In genomic region chr18:59084286-59084779, GRCh38 we compare ENCODE assay signal across 8 cellular contexts. TPM values are rescaled to one million over a fixed set of nuclear protein-coding genes. Genes with fewer than 3 reads are reported as not detected.
DNase-seq lines count a peak whose midpoint lies in the region; ATAC-seq and FAIRE-seq lines count a peak whose summit lies in the region.

No MANE protein-coding gene starts in this region.

- ATAC-seq in HG03521 (IDR thresholded peaks at IDR 0.05; ENCODE audit: unreplicated experiment) (peak; percentile 51), HG03108 (IDR thresholded peaks at IDR 0.05; ENCODE audit: unreplicated experiment) (no peak)

- peak; percentile 69 for DNase-seq in NCI-H526 treated with DMSO at 0.1 percent for 48 hours (lab: John Stamatoyannopoulos, UW)
- DNase-seq in activated CD4-positive, alpha-beta T cell treated with anti-CD3 and anti-CD28 coated beads, Interleukin-2, amount 50 U/mL, for 48 hours = peak; percentile 72 to 80
- peak; percentile 34 for DNase-seq in effector CD8-positive, alpha-beta T cell (lab: John Stamatoyannopoulos, UW)
- DNase-seq in lung microvascular endothelial cell (ENCODE audit: low read depth in 2 of 2) = peak; percentile 54 to 77
- DNase-seq in stimulated activated CD8-positive, alpha-beta memory T cell treated with anti-CD3 and anti-CD28 coated beads, Interleukin-15, amount 100 ng/mL, for 24 hours (ENCODE audit: low read depth) = peak; percentile 34

- FAIRE-seq in G401.6 (lab: Jason Lieb, UNC) = peak; percentile 91

RNA-seq across cellular contexts. Expression of gene SEC11C, which starts 55.4 kb away (rescaled TPM):
- 18.5 and 21.4 TPM in 2 replicates for total RNA-seq in lung microvascular endothelial cell
